ENCODE assay signal across 1 cellular context in the genomic region with DNA sequence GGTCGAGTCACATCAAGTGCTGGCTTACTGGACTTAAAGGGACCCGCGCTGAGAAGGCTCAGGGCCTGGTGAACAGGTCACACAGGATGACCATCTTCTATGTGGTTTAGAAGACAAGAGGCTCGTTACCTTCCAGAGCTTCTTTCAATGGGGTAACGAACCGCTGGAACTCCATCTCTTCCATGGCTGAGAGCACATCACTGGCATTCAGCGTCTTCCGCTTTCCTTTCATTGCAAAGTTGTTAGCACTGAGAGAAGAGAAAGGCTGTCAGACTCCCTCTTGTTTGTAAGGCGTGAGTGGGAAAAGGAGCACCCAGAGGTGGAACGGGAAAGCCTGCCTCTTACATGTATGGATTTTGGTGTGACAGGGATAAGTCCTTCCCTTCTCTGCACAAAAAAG.
TF ChIP-seq lines count a peak whose summit lies in the region.

No MANE protein-coding gene starts in this region.

TF ChIP-seq in HEK293, 187 proteins besides CTCF, POLR2A, EP300 and RAD21 (continued from another document):
- no peak for TF ChIP-seq ZNF76 (tag by site-specific recombination; IDR thresholded peaks at IDR 0.05; ENCODE audit: borderline replicate concordance, low read depth)
